In genomic region chr7:157408258-157409101, GRCh38 we compare ENCODE assay signal across 19 cellular contexts.
"Had no signal": no experiment of that assay in that cellular context is flagged by ENCODE, and none has a peak within 500 bp of the region (broad histone marks: within the 10 kb centered on the region; RNA-seq: fewer than 3 reads in every experiment).

No MANE protein-coding gene starts in this region.

- H3K4me3 ChIP-seq: cardiac muscle cell, psoas muscle, spleen, thoracic aorta had no signal

- H3K27me3 ChIP-seq: cardiac muscle cell, foreskin keratinocyte, spleen had no signal

- H3K27ac ChIP-seq: cardiac muscle cell, foreskin keratinocyte, psoas muscle, spleen, thoracic aorta, VCaP had no signal

- H3K36me3 ChIP-seq: cardiac muscle cell had no signal

- H3K9me3 ChIP-seq: psoas muscle, spleen, thoracic aorta had no signal

- ATAC-seq: activated CD4-positive, alpha-beta T cell treated with anti-CD3 and anti-CD28 coated beads for 36 hours; activated CD8-positive, alpha-beta memory T cell treated with anti-CD3 and anti-CD28 coated beads, Interleukin-2, amount 10 ng/mL, durations not matched to agents 7 days and 5 days; foreskin keratinocyte; natural killer cell; psoas muscle; sciatic nerve had no signal

- DNase-seq: activated CD4-positive, alpha-beta memory T cell treated with anti-CD3 and anti-CD28 coated beads for 36 hours; activated CD4-positive, alpha-beta T cell treated with anti-CD3 and anti-CD28 coated beads for 36 hours; activated CD8-positive, alpha-beta memory T cell treated with anti-CD3 and anti-CD28 coated beads, Interleukin-2, amount 10 ng/mL, durations not matched to agents 7 days and 5 days; activated naive CD4-positive, alpha-beta T cell treated with anti-CD3 and anti-CD28 coated beads, Interleukin-2, amount 10 ng/mL, durations not matched to agents 7 days and 5 days; activated T-cell treated with anti-CD3 and anti-CD28 coated beads, Interleukin-2, amount 50 U/mL, for 1 hour; cortex of kidney; effector CD4-positive, alpha-beta T cell; foreskin keratinocyte; glutamatergic neuron; hypothalamus; mesendoderm; natural killer cell; psoas muscle; spleen; T1000 had no signal
